In genomic region chr5:9898319-9898718, GRCh38 we compare ENCODE assay signal across 9 cellular contexts.
A peak's percentile ranks its signal among the peaks of the same experiment; 100 is the strongest.
DNase-seq lines count a peak whose midpoint lies in the region; ATAC-seq and TF ChIP-seq lines count a peak whose summit lies in the region.
"Had no signal": no experiment of that assay in that cellular context is flagged by ENCODE, and none has a peak within 500 bp of the region (broad histone marks: within the 10 kb centered on the region; RNA-seq: fewer than 3 reads in every experiment).

No MANE protein-coding gene starts in this region.

- H3K27me3 ChIP-seq in parathyroid adenoma (ENCODE audit: control insufficient read depth, insufficient read depth, low read length), result no peaks in the 10 kb centered on the region
- no peaks in the 10 kb centered on the region for H3K27me3 ChIP-seq in effector memory CD4-positive, alpha-beta T cell (replicated peaks; ENCODE audit: control insufficient read depth, insufficient read depth, low read length, poor library complexity, severe bottlenecking)

- no peaks in the 10 kb centered on the region for H3K36me3 Mint-ChIP-seq in endothelial cell (ENCODE audit: low read depth, unreplicated experiment)

- peaks cover 10% of the 10 kb centered on the region for H3K4me1 ChIP-seq in parathyroid adenoma
- no peaks in the 10 kb centered on the region for H3K4me1 ChIP-seq in effector memory CD4-positive, alpha-beta T cell (ENCODE audit: control insufficient read depth, insufficient read depth, low read length, poor library complexity, severe bottlenecking)

- no peak overlapping the region for H3K27ac ChIP-seq in parathyroid adenoma
- H3K27ac ChIP-seq in effector memory CD4-positive, alpha-beta T cell (ENCODE audit: insufficient read depth, low read length, poor library complexity, severe bottlenecking), result no peak overlapping the region

- no peak overlapping the region for H3K27ac Mint-ChIP-seq in endothelial cell (ENCODE audit: unreplicated experiment)
- H3K27ac Mint-ChIP-seq: dendritic cell treated with granulocyte-macrophage colony-stimulating factor and Interleukin-4, amounts not matched to agents 40 ng/mL and 50 ng/mL, for 4 days had no signal

- H3K9ac ChIP-seq in parathyroid adenoma, result no peak overlapping the region

- H3K9me3 ChIP-seq in parathyroid adenoma (ENCODE audit: control insufficient read depth, low read length), result no peaks in the 10 kb centered on the region
- no peaks in the 10 kb centered on the region for H3K9me3 ChIP-seq in effector memory CD4-positive, alpha-beta T cell (ENCODE audit: control insufficient read depth, low read length)

- no peaks in the 10 kb centered on the region for H3K4me1 Mint-ChIP-seq in endothelial cell (ENCODE audit: unreplicated experiment)

- no peak overlapping the region for H3K4me3 Mint-ChIP-seq in endothelial cell (ENCODE audit: unreplicated experiment)
- H3K4me3 Mint-ChIP-seq: dendritic cell treated with granulocyte-macrophage colony-stimulating factor and Interleukin-4, amounts not matched to agents 40 ng/mL and 50 ng/mL, for 4 days had no signal

- ATAC-seq in HG02763 (IDR thresholded peaks at IDR 0.05; ENCODE audit: unreplicated experiment) (no peak), HG03196 (IDR thresholded peaks at IDR 0.05; ENCODE audit: unreplicated experiment) (no peak)

- no peak overlapping the region for H3K4me3 ChIP-seq in GM12864 (ENCODE audit: low read depth, low read length)
- H3K4me3 ChIP-seq in parathyroid adenoma (ENCODE audit: low read depth, low read length), result no peak overlapping the region
- H3K4me3 ChIP-seq in effector memory CD4-positive, alpha-beta T cell (ENCODE audit: insufficient read depth, low read depth, low read length, poor library complexity, severe bottlenecking), result no peak overlapping the region

- DNase-seq in GM12864 (ENCODE audit: low read depth) (no peak), NCI-H2171 (lab: John Stamatoyannopoulos, UW) (peak; percentile 62), endothelial cell (ENCODE audit: low spot score) (peak; percentile 36), CD1c-positive myeloid dendritic cell (ENCODE audit: extremely low spot score) (no peak)
- no peak for DNase-seq in effector memory CD4-positive, alpha-beta T cell

- H3K9me3 Mint-ChIP-seq in endothelial cell (ENCODE audit: unreplicated experiment), result no peaks in the 10 kb centered on the region
- H3K9me3 Mint-ChIP-seq: dendritic cell treated with granulocyte-macrophage colony-stimulating factor and Interleukin-4, amounts not matched to agents 40 ng/mL and 50 ng/mL, for 4 days had no signal

- peak overlapping the region; percentile 64 for H2AFZ ChIP-seq in parathyroid adenoma

- H3K4me2 ChIP-seq in parathyroid adenoma (ENCODE audit: low read length), result no peak overlapping the region

- TF ChIP-seq CTCF in GM12864 (IDR thresholded peaks at IDR 0.05; ENCODE audit: low read depth, low read length, missing control alignments) (peak; percentile 55), endothelial cell (IDR thresholded peaks at IDR 0.05; ENCODE audit: unreplicated experiment) (peak; percentile 37), parathyroid adenoma (IDR thresholded peaks at IDR 0.05) (peak; percentile 50)

- peaks cover 4% of the 10 kb centered on the region for H3K27me3 Mint-ChIP-seq in endothelial cell (ENCODE audit: unreplicated experiment)
- H3K27me3 Mint-ChIP-seq: dendritic cell treated with granulocyte-macrophage colony-stimulating factor and Interleukin-4, amounts not matched to agents 40 ng/mL and 50 ng/mL, for 4 days had no signal

- no peaks in the 10 kb centered on the region for H3K79me2 ChIP-seq in parathyroid adenoma

- H3K36me3 ChIP-seq in parathyroid adenoma (ENCODE audit: control insufficient read depth, insufficient read depth, low read length), result no peaks in the 10 kb centered on the region
- H3K36me3 ChIP-seq in effector memory CD4-positive, alpha-beta T cell (ENCODE audit: control insufficient read depth, insufficient read depth, low read length), result no peaks in the 10 kb centered on the region

Comparison
In these comparisons a context has a peak if more than half of its experiments do, and no peak if none do; other contexts are left out.
1. DNase-seq: peak in NCI-H2171 (single experiment) and endothelial cell (single experiment); none in GM12864 (single experiment), effector memory CD4-positive, alpha-beta T cell (0 of 3) and CD1c-positive myeloid dendritic cell (single experiment).
2. Peak in every context shown above with its lines, with median percentiles within 50 percentile points of each other: CTCF ChIP-seq.